8 cellular contexts compared by ENCODE assay signal in the genomic region with DNA sequence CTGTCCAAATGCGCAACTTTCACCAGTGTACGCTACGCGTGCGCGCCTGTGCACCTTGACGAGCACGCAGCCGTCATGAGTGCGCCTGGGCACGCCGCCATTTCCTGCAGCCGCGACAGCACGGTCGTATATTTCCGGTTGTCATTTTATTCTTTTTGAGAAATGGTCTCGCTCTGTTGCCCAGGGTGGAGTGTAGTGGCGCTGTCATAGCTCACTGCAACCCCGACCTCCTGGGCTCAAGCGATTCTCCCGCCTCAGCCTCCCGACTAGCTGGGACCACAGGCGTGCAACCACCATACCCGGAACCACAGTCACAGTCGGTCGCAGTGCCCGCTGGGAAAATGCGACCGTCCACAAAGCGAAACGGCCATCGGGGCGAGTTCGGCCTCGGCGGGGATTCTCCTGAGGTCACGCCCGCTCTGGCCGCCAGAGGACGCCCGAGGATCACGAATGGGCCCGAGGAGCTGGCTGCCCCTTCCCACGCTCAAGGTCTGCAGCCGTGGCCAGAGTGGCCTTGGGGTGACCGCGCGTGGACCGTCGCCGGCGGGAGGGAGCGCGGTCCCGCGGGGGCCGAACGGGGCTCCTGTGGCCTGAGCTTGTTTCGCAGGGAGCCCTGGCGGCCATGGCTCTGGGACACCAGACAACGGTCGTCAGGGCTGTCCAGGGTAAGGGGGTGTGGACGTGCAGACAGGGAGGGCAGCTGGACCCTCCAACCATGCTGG. TPM values are rescaled to one million over a fixed set of nuclear protein-coding genes. Genes with fewer than 3 reads are reported as not detected.
DNase-seq lines count a peak whose midpoint lies in the region; ATAC-seq, FAIRE-seq and TF ChIP-seq lines count a peak whose summit lies in the region.

No MANE protein-coding gene starts in this region.

- H3K27ac Mint-ChIP-seq in T-helper 2 cell treated with Interferon-gamma antibody and Interleukin-4, amounts not matched to agents 5 μg/mL and 100 μg/mL, for 36 hours, result peak overlapping the region; percentile 87
- no peak overlapping the region for H3K27ac Mint-ChIP-seq in astrocyte (ENCODE audit: unreplicated experiment)

- peak; percentile 72 for ATAC-seq in GM21723 (IDR thresholded peaks at IDR 0.05; ENCODE audit: unreplicated experiment)
- ATAC-seq in GM21360 (IDR thresholded peaks at IDR 0.05; ENCODE audit: unreplicated experiment), result no peak

- peaks cover 4% of the 10 kb centered on the region for H3K4me1 Mint-ChIP-seq in T-helper 2 cell treated with Interferon-gamma antibody and Interleukin-4, amounts not matched to agents 5 μg/mL and 100 μg/mL, for 36 hours (ENCODE audit: low read depth)
- no peaks in the 10 kb centered on the region for H3K4me1 Mint-ChIP-seq in astrocyte (ENCODE audit: low read depth, unreplicated experiment)

- H3K27me3 ChIP-seq in Loucy (ENCODE audit: insufficient read depth, low read length, poor library complexity, severe bottlenecking) (no peaks in the 10 kb centered on the region), astrocyte (ENCODE audit: insufficient read depth, low read length) (no peaks in the 10 kb centered on the region), iPS-15b (ENCODE audit: control insufficient read depth, insufficient read depth, low read length) (peaks cover 6% of the 10 kb centered on the region)

- H2AFZ ChIP-seq in Loucy (ENCODE audit: low read length) (peak overlapping the region; percentile 49; the same call in 1 of the 2 replicates), astrocyte (ENCODE audit: low read depth, low read length) (peak overlapping the region; percentile 75)

- no peaks in the 10 kb centered on the region for H3K79me2 ChIP-seq in Loucy (ENCODE audit: insufficient read depth, low read length)
- H3K79me2 ChIP-seq in astrocyte (ENCODE audit: insufficient read depth, low read length), result no peaks in the 10 kb centered on the region

- H3K9ac ChIP-seq in Loucy (ENCODE audit: low read depth, low read length, poor library complexity, severe bottlenecking), result no peak overlapping the region
- H3K9ac ChIP-seq in astrocyte (ENCODE audit: low read length), result peak overlapping the region; percentile 46
- H3K9ac ChIP-seq in iPS-15b (ENCODE audit: low read depth, low read length), result no peak overlapping the region

- H3F3A ChIP-seq in Loucy (ENCODE audit: low read depth), result no peaks in the 10 kb centered on the region

- H3K4me2 ChIP-seq in Loucy (ENCODE audit: low read depth, low read length, poor library complexity, severe bottlenecking) (no peak overlapping the region), astrocyte (ENCODE audit: low read length) (peak overlapping the region; percentile 75)

- H4K20me1 ChIP-seq in Loucy (ENCODE audit: insufficient read depth, low read length, poor library complexity, severe bottlenecking) (no peaks in the 10 kb centered on the region), astrocyte (ENCODE audit: insufficient read depth, low read length) (no peaks in the 10 kb centered on the region)

- H3K36me3 Mint-ChIP-seq in T-helper 2 cell treated with Interferon-gamma antibody and Interleukin-4, amounts not matched to agents 5 μg/mL and 100 μg/mL, for 36 hours (ENCODE audit: low read depth), result no peaks in the 10 kb centered on the region
- no peaks in the 10 kb centered on the region for H3K36me3 Mint-ChIP-seq in astrocyte (ENCODE audit: low read depth, unreplicated experiment)

- H3K4me3 ChIP-seq in Loucy (ENCODE audit: low read length, poor library complexity, severe bottlenecking) (peak overlapping the region; percentile 32), astrocyte (ENCODE audit: insufficient read depth, low read depth, low read length) (peak overlapping the region; percentile 10), iPS-15b (ENCODE audit: low read depth, low read length) (peak overlapping the region; percentile 37), skeletal muscle cell (ENCODE audit: low read depth, low read length) (peak overlapping the region; percentile 33)

- H3K36me3 ChIP-seq in Loucy (ENCODE audit: insufficient read depth, low read length), result no peaks in the 10 kb centered on the region
- H3K36me3 ChIP-seq in astrocyte (ENCODE audit: insufficient read depth, low read length), result no peaks in the 10 kb centered on the region
- H3K36me3 ChIP-seq in iPS-15b (ENCODE audit: control insufficient read depth, insufficient read depth, low read length), result no peaks in the 10 kb centered on the region

- H3K4me1 ChIP-seq in Loucy (ENCODE audit: insufficient read depth, low read length, poor library complexity, severe bottlenecking), result no peaks in the 10 kb centered on the region
- no peaks in the 10 kb centered on the region for H3K4me1 ChIP-seq in astrocyte (ENCODE audit: insufficient read depth, low read length)
- H3K4me1 ChIP-seq in iPS-15b (ENCODE audit: control insufficient read depth, insufficient read depth, low read length), result no peaks in the 10 kb centered on the region

- H3K9me3 Mint-ChIP-seq in T-helper 2 cell treated with Interferon-gamma antibody and Interleukin-4, amounts not matched to agents 5 μg/mL and 100 μg/mL, for 36 hours, result no peaks in the 10 kb centered on the region
- no peaks in the 10 kb centered on the region for H3K9me3 Mint-ChIP-seq in astrocyte (ENCODE audit: unreplicated experiment)

- H3K4me3 Mint-ChIP-seq in T-helper 2 cell treated with Interferon-gamma antibody and Interleukin-4, amounts not matched to agents 5 μg/mL and 100 μg/mL, for 36 hours, result peak overlapping the region; percentile 81
- peak overlapping the region; percentile 27 for H3K4me3 Mint-ChIP-seq in astrocyte (ENCODE audit: unreplicated experiment)

- H3K9me3 ChIP-seq in Loucy (ENCODE audit: insufficient read depth, low read depth, low read length) (no peaks in the 10 kb centered on the region), astrocyte (ENCODE audit: insufficient read depth, low read depth, low read length) (no peaks in the 10 kb centered on the region), iPS-15b (ENCODE audit: control insufficient read depth, insufficient read depth, low read length) (peaks cover 3% of the 10 kb centered on the region)

- DNase-seq in DMS53 treated with DMSO at 0.1 percent for 48 hours (lab: John Stamatoyannopoulos, UW; ENCODE audit: unreplicated experiment), result peak; percentile 10
- peak; percentile 61 for DNase-seq in T-helper 2 cell treated with Interferon-gamma antibody and Interleukin-4, amounts not matched to agents 5 μg/mL and 100 μg/mL, for 36 hours (ENCODE audit: low spot score)
- no peak for DNase-seq in astrocyte (ENCODE audit: low read depth)
- no peak for DNase-seq in skeletal muscle cell (ENCODE audit: low read depth)

- FAIRE-seq in astrocyte (lab: Jason Lieb, UNC), result peak; percentile 68

- no peaks in the 10 kb centered on the region for H3K27me3 Mint-ChIP-seq in T-helper 2 cell treated with Interferon-gamma antibody and Interleukin-4, amounts not matched to agents 5 μg/mL and 100 μg/mL, for 36 hours (ENCODE audit: low read depth)
- peaks cover 4% of the 10 kb centered on the region for H3K27me3 Mint-ChIP-seq in astrocyte (ENCODE audit: low read depth, unreplicated experiment)

- TF ChIP-seq CTCF in Loucy (conservative IDR thresholded peaks at IDR 0.05; ENCODE audit: low read length), result peak; percentile 61
- peak; percentile 39 for TF ChIP-seq CTCF in astrocyte (IDR thresholded peaks at IDR 0.05; ENCODE audit: insufficient read depth, low read depth, low read length)

- H3K9me2 ChIP-seq in Loucy (replicated peaks; ENCODE audit: low read depth, low read length), result no peaks in the 10 kb centered on the region

- H3K27ac ChIP-seq in astrocyte (ENCODE audit: low read depth, low read length), result no peak overlapping the region

RNA-seq across cellular contexts. Expression of a gene that starts 23.7 kb away (rescaled TPM):
- 0.82 and 0.93 TPM in 2 replicates for total RNA-seq in astrocyte

RNA-seq across cellular contexts. Expression of a gene that starts 38.6 kb away (rescaled TPM):
- not detected in 2 replicates for total RNA-seq in astrocyte

RNA-seq across cellular contexts. Expression of a gene that starts 39.7 kb away (rescaled TPM):
- total RNA-seq in astrocyte, result 1.9 and 2.0 TPM in 2 replicates

Comparison
In these comparisons a context has a peak if more than half of its experiments do, and no peak if none do; other contexts are left out.
1. DNase-seq: peak in DMS53 treated with DMSO at 0.1 percent for 48 hours (single experiment) and T-helper 2 cell treated with Interferon-gamma antibody and Interleukin-4, amounts not matched to agents 5 μg/mL and 100 μg/mL, for 36 hours (single experiment); none in astrocyte (single experiment) and skeletal muscle cell (single experiment).
2. Peak in every context shown above with its lines, with median percentiles within 50 percentile points of each other: H3K4me3 ChIP-seq.